11 cellular contexts compared by ENCODE assay signal in the genomic region with DNA sequence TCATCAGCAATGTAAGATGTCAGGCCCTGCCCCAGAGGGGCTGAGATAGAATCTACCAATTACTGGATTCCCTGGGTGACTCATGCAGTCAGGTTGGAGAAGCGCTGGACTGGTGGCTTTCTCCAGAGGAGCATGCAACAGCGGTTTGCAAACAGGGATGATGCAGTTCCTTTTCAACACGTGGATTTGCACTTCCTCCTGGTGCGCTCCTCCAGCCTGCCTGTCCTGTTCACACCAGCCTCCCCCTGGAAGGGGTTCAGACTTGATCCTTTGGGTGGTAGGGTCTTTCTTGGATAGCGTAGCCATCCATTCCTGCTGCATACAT.
DNase-seq lines count a peak whose midpoint lies in the region; ATAC-seq and TF ChIP-seq lines count a peak whose summit lies in the region.
"Had no signal": no experiment of that assay in that cellular context is flagged by ENCODE, and none has a peak within 500 bp of the region (broad histone marks: within the 10 kb centered on the region; RNA-seq: fewer than 3 reads in every experiment).

No MANE protein-coding gene starts in this region.

- no peak overlapping the region for H3K9ac ChIP-seq in muscle layer of colon (ENCODE audit: low read length)

- peaks cover 41% of the 10 kb centered on the region for H3K4me1 Mint-ChIP-seq in Calu3 (ENCODE audit: low read depth, unreplicated experiment)
- no peaks in the 10 kb centered on the region for H3K4me1 Mint-ChIP-seq in activated T-cell treated with anti-CD3 and anti-CD28 coated beads, Interleukin-2, amount 50 U/mL, for 4 hours (ENCODE audit: low read depth)
- H3K4me1 Mint-ChIP-seq in activated T-cell treated with anti-CD3 and anti-CD28 coated beads, Interleukin-2, amount 50 U/mL, for 24 hours (ENCODE audit: low read depth), result no peaks in the 10 kb centered on the region
- H3K4me1 Mint-ChIP-seq: CD8-positive, alpha-beta memory T cell had no signal

- no peak for TF ChIP-seq CTCF in Calu3 (IDR thresholded peaks at IDR 0.05; ENCODE audit: unreplicated experiment)
- TF ChIP-seq CTCF in brain microvascular endothelial cell (IDR thresholded peaks at IDR 0.05; ENCODE audit: low read depth, low read length, missing control alignments), result no peak
- no peak for TF ChIP-seq CTCF in foreskin fibroblast (IDR thresholded peaks at IDR 0.05; ENCODE audit: low read depth, low read length)

- intact Hi-C loops in Calu3 (cut with micrococcal nuclease; ENCODE audit: unreplicated experiment), result no loop called here

- H3K27ac Mint-ChIP-seq in Calu3 (ENCODE audit: unreplicated experiment), result peak overlapping the region; percentile 56
- H3K27ac Mint-ChIP-seq in activated T-cell treated with anti-CD3 and anti-CD28 coated beads, Interleukin-2, amount 50 U/mL, for 24 hours, result no peak overlapping the region
- H3K27ac Mint-ChIP-seq: CD8-positive, alpha-beta memory T cell had no signal

- no peak overlapping the region for H3K4me3 Mint-ChIP-seq in Calu3 (ENCODE audit: low read depth, unreplicated experiment)
- no peak overlapping the region for H3K4me3 Mint-ChIP-seq in activated T-cell treated with anti-CD3 and anti-CD28 coated beads, Interleukin-2, amount 50 U/mL, for 4 hours
- H3K4me3 Mint-ChIP-seq in activated T-cell treated with anti-CD3 and anti-CD28 coated beads, Interleukin-2, amount 50 U/mL, for 24 hours, result no peak overlapping the region
- H3K4me3 Mint-ChIP-seq: CD8-positive, alpha-beta memory T cell had no signal

- no TSS peak for BruUV-seq in Calu3 (replicated peaks; lab: Mats Ljungman, UMichigan)

- H3K27me3 ChIP-seq in brain microvascular endothelial cell (replicated peaks) (no peaks in the 10 kb centered on the region), muscle layer of colon (ENCODE audit: control insufficient read depth in 1 of 2, insufficient read depth in 2 of 2, low read length in 2 of 2) (no peaks in the 10 kb centered on the region)

- in situ Hi-C loops in brain microvascular endothelial cell (cut with HindIII; ENCODE audit: low pct_ligation_motif_present, low sequenced_read_pairs), result no loop called here

- H3K9me3 Mint-ChIP-seq in Calu3 (ENCODE audit: low read depth, unreplicated experiment), result no peaks in the 10 kb centered on the region
- H3K9me3 Mint-ChIP-seq in activated T-cell treated with anti-CD3 and anti-CD28 coated beads, Interleukin-2, amount 50 U/mL, for 4 hours, result no peaks in the 10 kb centered on the region
- no peaks in the 10 kb centered on the region for H3K9me3 Mint-ChIP-seq in activated T-cell treated with anti-CD3 and anti-CD28 coated beads, Interleukin-2, amount 50 U/mL, for 24 hours
- H3K9me3 Mint-ChIP-seq: CD8-positive, alpha-beta memory T cell had no signal

- CTCF ChIA-PET in Calu3 (lab: Charles Lee), result interaction anchor here (0.7 to 1.3 kb wide), 2 partner anchors 25 to 120 kb away, joined by 3 read pairs; no protein-coding TSS in a partner anchor

- DNase-seq in Calu3, result no peak
- peak; percentile 38 for DNase-seq in NCI-H1417 treated with DMSO at 0.1 percent for 48 hours (lab: John Stamatoyannopoulos, UW)
- peak; percentile 43 for DNase-seq in brain microvascular endothelial cell
- DNase-seq in activated T-cell treated with anti-CD3 and anti-CD28 coated beads, Interleukin-2, amount 50 U/mL, for 4 hours, result no peak
- no peak for DNase-seq in LoVo (ENCODE audit: low spot score)
- no peak for DNase-seq in foreskin fibroblast
- DNase-seq in activated T-cell treated with anti-CD3 and anti-CD28 coated beads, Interleukin-2, amount 50 U/mL, for 24 hours, result no peak
- DNase-seq: activated CD4-positive, alpha-beta T cell treated with anti-CD3 and anti-CD28 coated beads, Interleukin-2, amount 50 U/mL, for 48 hours; CD8-positive, alpha-beta memory T cell; KG1 had no signal

- H3K4me1 ChIP-seq in muscle layer of colon (ENCODE audit: insufficient read depth, low read length), result peaks cover 49% of the 10 kb centered on the region

- no peak for ATAC-seq in activated T-cell treated with anti-CD3 and anti-CD28 coated beads, Interleukin-2, amount 50 U/mL, for 4 hours

- H3K36me3 Mint-ChIP-seq in Calu3 (ENCODE audit: insufficient read depth, unreplicated experiment), result peaks cover 24% of the 10 kb centered on the region
- peaks cover 2% of the 10 kb centered on the region for H3K36me3 Mint-ChIP-seq in activated T-cell treated with anti-CD3 and anti-CD28 coated beads, Interleukin-2, amount 50 U/mL, for 4 hours (ENCODE audit: insufficient read depth)
- H3K36me3 Mint-ChIP-seq in activated T-cell treated with anti-CD3 and anti-CD28 coated beads, Interleukin-2, amount 50 U/mL, for 24 hours (ENCODE audit: low read depth), result no peaks in the 10 kb centered on the region
- H3K36me3 Mint-ChIP-seq: CD8-positive, alpha-beta memory T cell had no signal

- H3K36me3 ChIP-seq in brain microvascular endothelial cell (replicated peaks) (no peaks in the 10 kb centered on the region), muscle layer of colon (ENCODE audit: insufficient read depth, low read length) (no peaks in the 10 kb centered on the region)

- H3K27me3 Mint-ChIP-seq in Calu3 (ENCODE audit: unreplicated experiment), result no peaks in the 10 kb centered on the region
- H3K27me3 Mint-ChIP-seq in activated T-cell treated with anti-CD3 and anti-CD28 coated beads, Interleukin-2, amount 50 U/mL, for 4 hours (ENCODE audit: low read depth), result no peaks in the 10 kb centered on the region
- no peaks in the 10 kb centered on the region for H3K27me3 Mint-ChIP-seq in activated T-cell treated with anti-CD3 and anti-CD28 coated beads, Interleukin-2, amount 50 U/mL, for 24 hours

- H3K27ac ChIP-seq in brain microvascular endothelial cell (no peak overlapping the region), muscle layer of colon (ENCODE audit: low read depth, low read length) (peak overlapping the region; percentile 74)

- H3K9me3 ChIP-seq in muscle layer of colon (ENCODE audit: low read length), result no peaks in the 10 kb centered on the region

- H3K4me3 ChIP-seq in brain microvascular endothelial cell (ENCODE audit: low read depth, low read length), result no peak overlapping the region
- H3K4me3 ChIP-seq in muscle layer of colon (ENCODE audit: low read depth in 1 of 2, low read length in 2 of 2), result no peak overlapping the region
- H3K4me3 ChIP-seq in foreskin fibroblast (ENCODE audit: low read depth in 1 of 2, low read length in 2 of 2), result no peak overlapping the region

Comparison
In these comparisons a context has a peak if more than half of its experiments do, and no peak if none do; other contexts are left out.
1. DNase-seq: peak in NCI-H1417 treated with DMSO at 0.1 percent for 48 hours (single experiment) and brain microvascular endothelial cell (single experiment); none in Calu3 (single experiment), activated T-cell treated with anti-CD3 and anti-CD28 coated beads, Interleukin-2, amount 50 U/mL, for 4 hours (single experiment), LoVo (single experiment), foreskin fibroblast (0 of 2) and activated T-cell treated with anti-CD3 and anti-CD28 coated beads, Interleukin-2, amount 50 U/mL, for 24 hours (single experiment).